8 cellular contexts compared by ENCODE assay signal in the genomic region with DNA sequence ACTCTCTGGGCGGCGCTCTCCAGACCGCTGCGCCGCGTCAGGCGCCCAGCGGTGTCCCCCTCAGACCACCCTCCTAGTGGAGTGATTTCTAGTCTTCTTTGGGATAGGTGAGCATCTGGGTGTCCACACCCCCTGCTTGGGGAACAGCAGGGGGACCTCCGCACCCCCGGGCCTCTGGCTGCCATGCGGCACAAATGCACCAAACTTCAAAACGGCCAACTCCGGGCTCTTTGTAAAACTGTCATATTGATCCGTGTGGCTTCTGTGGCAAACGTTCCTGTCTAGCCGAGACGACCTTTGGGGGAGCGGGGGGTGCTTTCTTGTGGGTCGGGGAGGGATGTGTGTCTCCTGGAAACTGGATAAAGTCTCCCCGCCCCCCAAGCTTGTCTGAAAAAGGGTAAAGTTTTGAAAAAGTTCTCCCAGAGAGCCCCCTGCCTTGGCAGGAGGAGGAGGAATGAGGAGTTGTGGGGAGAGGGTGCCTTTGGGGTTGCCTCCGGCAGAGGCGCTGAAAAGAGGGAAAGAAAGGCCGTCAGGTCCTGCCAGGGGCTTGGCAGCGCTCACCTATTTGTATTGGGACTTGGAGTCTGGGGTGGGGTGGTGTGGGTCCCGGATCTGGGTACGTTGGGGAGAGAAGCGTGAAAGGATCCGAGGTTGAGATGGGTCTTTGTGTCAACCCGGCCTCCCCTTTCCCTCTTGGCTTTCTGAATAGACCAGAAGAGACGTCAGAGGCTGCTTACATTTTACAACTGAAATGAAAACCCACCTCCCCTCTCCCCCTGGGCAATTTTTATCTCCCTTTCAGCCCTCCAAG. TPM values are rescaled to one million over a fixed set of nuclear protein-coding genes. Genes with fewer than 3 reads are reported as not detected.
DNase-seq lines count a peak whose midpoint lies in the region; ATAC-seq and TF ChIP-seq lines count a peak whose summit lies in the region.

No MANE protein-coding gene starts in this region.

- no peaks in the 10 kb centered on the region for H3K9me3 ChIP-seq in lung (ENCODE audit: control insufficient read depth in 2 of 2, insufficient read depth in 1 of 2, low read length in 1 of 2)

- WGBS in lung, 2 donors, result 1 to 2% methylated on average over 30 of the region's 30 CpGs

- no peaks in the 10 kb centered on the region for H4K20me1 ChIP-seq in KMS-11 (ENCODE audit: insufficient read depth)

- no peak overlapping the region for H3K27ac Mint-ChIP-seq in stimulated activated effector memory CD8-positive, alpha-beta T cell treated with anti-CD3 and anti-CD28 coated beads, Interleukin-12 subunit alpha, Interleukin-12 subunit beta, amount 100 ng/mL, for 72 hours

- peak overlapping the region; percentile 53 for H3K27ac ChIP-seq in KMS-11
- H3K27ac ChIP-seq in lung (ENCODE audit: low read depth in 1 of 2, low read length in 1 of 2), result peak overlapping the region; percentile 40 to 86

- DNase-seq in DMS 273 treated with DMSO at 0.1 percent for 48 hours (lab: John Stamatoyannopoulos, UW) (peak; percentile 8), cerebellar cortex (ENCODE audit: low spot score) (peak; percentile 53), lung (ENCODE audit: low spot score) (peak; percentile 37)
- DNase-seq in stimulated activated effector memory CD8-positive, alpha-beta T cell treated with anti-CD3 and anti-CD28 coated beads, Interleukin-12 subunit alpha, Interleukin-12 subunit beta, amount 100 ng/mL, for 72 hours (ENCODE audit: low spot score in 2 of 2), result peak; percentile 29 to 81

- no peaks in the 10 kb centered on the region for H3K36me3 Mint-ChIP-seq in stimulated activated effector memory CD8-positive, alpha-beta T cell treated with anti-CD3 and anti-CD28 coated beads, Interleukin-12 subunit alpha, Interleukin-12 subunit beta, amount 100 ng/mL, for 72 hours

- H3K4me1 Mint-ChIP-seq in stimulated activated effector memory CD8-positive, alpha-beta T cell treated with anti-CD3 and anti-CD28 coated beads, Interleukin-12 subunit alpha, Interleukin-12 subunit beta, amount 100 ng/mL, for 72 hours, result peaks cover 8% of the 10 kb centered on the region

- no peaks in the 10 kb centered on the region for H3K9me3 Mint-ChIP-seq in stimulated activated effector memory CD8-positive, alpha-beta T cell treated with anti-CD3 and anti-CD28 coated beads, Interleukin-12 subunit alpha, Interleukin-12 subunit beta, amount 100 ng/mL, for 72 hours

- H3K4me1 ChIP-seq in KMS-11 (ENCODE audit: low read depth, poor library complexity, severe bottlenecking) (peaks cover 3% of the 10 kb centered on the region), lung (ENCODE audit: control insufficient read depth in 2 of 2, insufficient read depth in 2 of 2, low read length in 2 of 2) (peaks cover 15 to 17% of the 10 kb centered on the region in 2 donors)

- H3K4me3 Mint-ChIP-seq in stimulated activated effector memory CD8-positive, alpha-beta T cell treated with anti-CD3 and anti-CD28 coated beads, Interleukin-12 subunit alpha, Interleukin-12 subunit beta, amount 100 ng/mL, for 72 hours, result no peak overlapping the region

- TF ChIP-seq CTCF in KMS-11 (conservative IDR thresholded peaks at IDR 0.05; ENCODE audit: low read depth, low read length), result no peak
- no peak for TF ChIP-seq CTCF in WI38 (IDR thresholded peaks at IDR 0.05; ENCODE audit: low read depth, low read length)
- TF ChIP-seq CTCF in lung (IDR thresholded peaks at IDR 0.05; ENCODE audit: control extremely low read depth, extremely low read depth), result no peak

- H3K9ac ChIP-seq in KMS-11, result peak overlapping the region; percentile 61; the same call in 1 of the 2 replicates

- peak overlapping the region; percentile 39; the same call in 1 of the 2 replicates for H3K4me2 ChIP-seq in KMS-11

- ATAC-seq in lung (ENCODE audit: insufficient read depth, low FRiP score), result no peak
- ATAC-seq in stimulated activated effector memory CD8-positive, alpha-beta T cell treated with anti-CD3 and anti-CD28 coated beads, Interleukin-12 subunit alpha, Interleukin-12 subunit beta, amount 100 ng/mL, for 72 hours, result peak; percentile 11
- ATAC-seq in HG02970 (IDR thresholded peaks at IDR 0.05; ENCODE audit: low FRiP score, unreplicated experiment), result no peak
- ATAC-seq in GM21786 (IDR thresholded peaks at IDR 0.05; ENCODE audit: unreplicated experiment), result no peak

- no peak overlapping the region for H3K4me3 ChIP-seq in KMS-11 (IDR thresholded peaks at IDR 0.05; ENCODE audit: insufficient read depth, low read depth, low read length)
- peak overlapping the region; percentile 80 for H3K4me3 ChIP-seq in WI38 (ENCODE audit: low read depth, low read length)
- peak overlapping the region; percentile 46 for H3K4me3 ChIP-seq in lung

- H3K36me3 ChIP-seq in KMS-11 (ENCODE audit: insufficient read depth), result no peaks in the 10 kb centered on the region
- peaks cover 0 to 10% of the 10 kb centered on the region in 2 donors for H3K36me3 ChIP-seq in lung (ENCODE audit: control insufficient read depth in 2 of 2, insufficient read depth in 2 of 2, low read length in 2 of 2)

- H3K27me3 ChIP-seq in KMS-11 (ENCODE audit: insufficient read depth, low read depth) (no peaks in the 10 kb centered on the region), lung (ENCODE audit: control insufficient read depth, insufficient read depth) (no peaks in the 10 kb centered on the region)

- no peaks in the 10 kb centered on the region for H3K79me2 ChIP-seq in KMS-11 (ENCODE audit: insufficient read depth, low read depth)

- no peak overlapping the region for H2AFZ ChIP-seq in KMS-11 (ENCODE audit: low read depth)

RNA-seq across cellular contexts. Expression of gene CHD3, which starts 2.2 kb away (rescaled TPM):
- 100 to 1,000 TPM in 1 of 2 donors, 10 to 100 TPM in 1; 83.0 to 112 TPM for total RNA-seq in lung
- 10 to 100 TPM; 60.9 to 69.9 TPM for polyA plus RNA-seq in lung

RNA-seq across cellular contexts. Expression of gene CYB5D1, which starts 28.6 kb away (rescaled TPM):
- total RNA-seq in lung, result 10 to 100 TPM; 17.9 to 21.6 TPM
- 10 to 100 TPM in 1 of 2 donors, 1 to 10 TPM in 1; 5.5 to 10.1 TPM for polyA plus RNA-seq in lung

RNA-seq across cellular contexts. Expression of gene NAA38, which starts 29.1 kb away (rescaled TPM):
- total RNA-seq in lung, result 10 to 100 TPM; 58.2 to 85.3 TPM
- polyA plus RNA-seq in lung, result 100 to 1,000 TPM; 120 to 239 TPM

RNA-seq across cellular contexts. Expression of gene RNF227, which starts 29.7 kb away (rescaled TPM):
- 1 to 10 TPM; 5.4 to 8.0 TPM for total RNA-seq in lung
- polyA plus RNA-seq in lung, result 1 to 10 TPM; 4.1 to 6.0 TPM

RNA-seq across cellular contexts. Expression of gene TMEM88, which starts 31.6 kb away (rescaled TPM):
- 10 to 100 TPM in 1 of 2 donors, 1 to 10 TPM in 1; 6.3 to 11.2 TPM for total RNA-seq in lung
- 10 to 100 TPM; 11.5 to 19.6 TPM for polyA plus RNA-seq in lung
